ENCODE assay signal across 16 cellular contexts in the genomic region with DNA sequence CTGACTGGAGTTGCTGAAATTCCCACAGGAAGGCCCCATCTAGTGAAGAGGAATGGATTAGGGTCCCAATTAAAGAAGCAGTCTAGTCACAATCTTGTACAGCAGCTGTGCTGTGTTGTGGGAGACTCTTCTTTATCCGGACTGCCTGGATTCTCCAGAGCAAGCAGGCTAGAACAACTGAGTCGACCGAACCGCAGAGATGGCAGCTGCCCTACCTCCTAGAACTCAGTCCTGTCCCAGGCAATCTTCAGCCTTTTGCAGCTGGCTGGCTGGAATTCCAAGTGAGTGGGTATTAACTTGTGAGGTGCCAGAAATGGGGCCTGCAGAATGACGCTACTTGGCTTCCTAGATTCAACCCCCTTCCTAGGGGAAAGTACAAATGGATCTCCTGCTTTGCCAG.
DNase-seq lines count a peak whose midpoint lies in the region; ATAC-seq, FAIRE-seq and TF ChIP-seq lines count a peak whose summit lies in the region.
"Had no signal": no experiment of that assay in that cellular context is flagged by ENCODE, and none has a peak within 500 bp of the region (broad histone marks: within the 10 kb centered on the region; RNA-seq: fewer than 3 reads in every experiment).

No MANE protein-coding gene starts in this region.

- no peak for FAIRE-seq in H1 (lab: Jason Lieb, UNC)
- FAIRE-seq: GM12878, GM18507 had no signal

- no peak overlapping the region for H2BK120ac ChIP-seq in H1 (replicated peaks; ENCODE audit: low read depth, low read length)

- CTCF ChIA-PET in H1 (lab: Charles Lee; ENCODE audit: partially characterized antibody) = interaction anchor here (0.6 kb wide), 1 partner anchor 12 kb away, joined by 4 read pairs; no protein-coding TSS in a partner anchor
- CTCF ChIA-PET in naive thymus-derived CD4-positive, alpha-beta T cell (lab: Charles Lee) = no interaction called here

- H3K18ac ChIP-seq in H1 (ENCODE audit: extremely low read depth, low read length) = no peak overlapping the region

- H3K27ac ChIP-seq in H1 (ENCODE audit: low read depth, low read length) (no peak overlapping the region), neural progenitor cell (no peak overlapping the region), spleen (no peak overlapping the region)
- H3K27ac ChIP-seq in naive thymus-derived CD4-positive, alpha-beta T cell (ENCODE audit: low read depth, low read length) = no peak overlapping the region
- H3K27ac ChIP-seq: BLaER1 treated with 17β-estradiol and CSF1 and Interleukin-3, amounts not matched to agents 10 nM and 100 nM had no signal

- H3K23me2 ChIP-seq in H1 (ENCODE audit: low read depth, low read length) = no peaks in the 10 kb centered on the region

- H3K4me1 ChIP-seq in H1 (replicated peaks in 1 of 4; ENCODE audit: control insufficient read depth in 3 of 4, insufficient read depth in 4 of 4, low read length in 3 of 4) (no peaks in the 10 kb centered on the region), neural progenitor cell (no peaks in the 10 kb centered on the region), spleen (no peaks in the 10 kb centered on the region)
- no peaks in the 10 kb centered on the region for H3K4me1 ChIP-seq in naive thymus-derived CD4-positive, alpha-beta T cell (ENCODE audit: control insufficient read depth in 2 of 2, insufficient read depth in 2 of 2, low read length in 2 of 2)
- H3K4me1 ChIP-seq: BLaER1 treated with 17β-estradiol and CSF1 and Interleukin-3, amounts not matched to agents 10 nM and 100 nM had no signal

- H3F3A ChIP-seq in neural progenitor cell (ENCODE audit: low read depth) = no peaks in the 10 kb centered on the region

- H3K4ac ChIP-seq in H1 (replicated peaks; ENCODE audit: insufficient read length, low read depth, low read length) = no peak overlapping the region

- H3K27me3 Mint-ChIP-seq in neural progenitor cell (ENCODE audit: insufficient read depth, low read depth) = no peaks in the 10 kb centered on the region
- H3K27me3 Mint-ChIP-seq in naive thymus-derived CD4-positive, alpha-beta T cell = no peaks in the 10 kb centered on the region
- H3K27me3 Mint-ChIP-seq: CD4-positive, CD25-positive, alpha-beta regulatory T cell had no signal

- H3K27me3 ChIP-seq in H1 (replicated peaks in 1 of 4; ENCODE audit: control insufficient read depth in 3 of 4, extremely low read depth in 1 of 4, insufficient read depth in 3 of 4, low read length in 3 of 4) (no peaks in the 10 kb centered on the region), neural progenitor cell (no peaks in the 10 kb centered on the region), spleen (replicated peaks in 1 of 7) (no peaks in the 10 kb centered on the region)
- H3K27me3 ChIP-seq in naive thymus-derived CD4-positive, alpha-beta T cell (ENCODE audit: control insufficient read depth in 2 of 2, insufficient read depth in 2 of 2, low read length in 2 of 2) = no peaks in the 10 kb centered on the region
- H3K27me3 ChIP-seq: BLaER1 treated with 17β-estradiol and CSF1 and Interleukin-3, amounts not matched to agents 10 nM and 100 nM had no signal

- no peak overlapping the region for H2BK20ac ChIP-seq in H1 (ENCODE audit: low read length)

- no peak overlapping the region for H4K8ac ChIP-seq in H1 (ENCODE audit: extremely low read depth, insufficient read depth, low read length)

- no peak overlapping the region for H4K91ac ChIP-seq in H1 (replicated peaks; ENCODE audit: insufficient read length, low read length)

- TF ChIP-seq POLR2A in H1 (IDR thresholded peaks at IDR 0.05; ENCODE audit: control extremely low read depth in 1 of 2, low read depth in 2 of 2, low read length in 2 of 2) (no peak), spleen (IDR thresholded peaks at IDR 0.05) (no peak)

- H3K4me3 ChIP-seq in H1 (ENCODE audit: extremely low read depth in 1 of 4, insufficient read depth in 2 of 4, low read depth in 3 of 4, low read length in 4 of 4) = no peak overlapping the region
- no peak overlapping the region for H3K4me3 ChIP-seq in neural progenitor cell
- H3K4me3 ChIP-seq in spleen = no peak overlapping the region
- no peak overlapping the region for H3K4me3 ChIP-seq in naive thymus-derived CD4-positive, alpha-beta T cell (ENCODE audit: low read length)
- H3K4me3 ChIP-seq: BLaER1 treated with 17β-estradiol and CSF1 and Interleukin-3, amounts not matched to agents 10 nM and 100 nM; GM12878; GM23338 had no signal

- ATAC-seq in naive thymus-derived CD4-positive, alpha-beta T cell = no peak
- ATAC-seq: GM12878, GM23338 had no signal

- no peaks in the 10 kb centered on the region for H3K79me1 ChIP-seq in H1 (ENCODE audit: low read depth, low read length)

- no peaks in the 10 kb centered on the region for H3K36me3 ChIP-seq in H1 (ENCODE audit: control insufficient read depth in 2 of 4, insufficient read depth in 4 of 4, low read length in 3 of 4)
- H3K36me3 ChIP-seq in neural progenitor cell = no peaks in the 10 kb centered on the region
- H3K36me3 ChIP-seq in spleen = no peaks in the 10 kb centered on the region
- no peaks in the 10 kb centered on the region for H3K36me3 ChIP-seq in naive thymus-derived CD4-positive, alpha-beta T cell (ENCODE audit: control insufficient read depth in 2 of 3, insufficient read depth in 3 of 3, low read length in 3 of 3)
- H3K36me3 ChIP-seq: BLaER1 treated with 17β-estradiol and CSF1 and Interleukin-3, amounts not matched to agents 10 nM and 100 nM had no signal

- no peaks in the 10 kb centered on the region for H3K36me3 Mint-ChIP-seq in neural progenitor cell
- H3K36me3 Mint-ChIP-seq in naive thymus-derived CD4-positive, alpha-beta T cell = peaks cover 0 to 10% (median 0%) of the 10 kb centered on the region in 5 donors
- H3K36me3 Mint-ChIP-seq: CD4-positive, CD25-positive, alpha-beta regulatory T cell had no signal

- H3K23ac ChIP-seq in H1 (ENCODE audit: insufficient read length) = no peak overlapping the region

- no peak overlapping the region for H2AK5ac ChIP-seq in H1 (ENCODE audit: low read depth, low read length)

- H4K5ac ChIP-seq in H1 (ENCODE audit: insufficient read length, low read depth, low read length) = no peak overlapping the region

- H2BK12ac ChIP-seq in H1 (ENCODE audit: low read depth, low read length) = no peak overlapping the region

- H3K14ac ChIP-seq in H1 (ENCODE audit: insufficient read length) = no peak overlapping the region

- H3K56ac ChIP-seq in H1 (replicated peaks; ENCODE audit: insufficient read length, low read depth, low read length) = no peak overlapping the region

- H4K20me1 ChIP-seq in H1 (replicated peaks in 1 of 2; ENCODE audit: control insufficient read depth in 1 of 2, insufficient read depth in 2 of 2, low read length in 2 of 2) = no peaks in the 10 kb centered on the region
- H4K20me1 ChIP-seq in neural progenitor cell (ENCODE audit: low read depth) = no peaks in the 10 kb centered on the region
- H4K20me1 ChIP-seq: BLaER1 treated with 17β-estradiol and CSF1 and Interleukin-3, amounts not matched to agents 10 nM and 100 nM had no signal

- H2BK15ac ChIP-seq in H1 (ENCODE audit: low read length) = no peak overlapping the region

- TF ChIP-seq EP300 in H1 (IDR thresholded peaks at IDR 0.05; ENCODE audit: borderline replicate concordance in 1 of 2, low read depth in 2 of 2, low read length in 2 of 2) = no peak

- POLR2A ChIA-PET in H1 (lab: Charles Lee; ENCODE audit: partially characterized antibody) = no interaction called here
- POLR2A ChIA-PET in naive thymus-derived CD4-positive, alpha-beta T cell (lab: Charles Lee) = no interaction called here

- TF ChIP-seq RAD21 in H1 (IDR thresholded peaks at IDR 0.05 in 1 of 2, conservative IDR thresholded peaks at IDR 0.05 in 1 of 2; ENCODE audit: low read depth in 2 of 2, low read length in 2 of 2) = no peak

- H2BK5ac ChIP-seq in H1 (ENCODE audit: low read depth, low read length) = no peak overlapping the region

- TF ChIP-seq CTCF in H1 (IDR thresholded peaks at IDR 0.05; ENCODE audit: control extremely low read depth in 1 of 3, insufficient read depth in 1 of 3, low read depth in 1 of 3, low read length in 3 of 3) (no peak), neural progenitor cell (IDR thresholded peaks at IDR 0.05) (no peak), spleen (IDR thresholded peaks at IDR 0.05 in 8 of 11, conservative IDR thresholded peaks at IDR 0.05 in 3 of 11) (no peak)

- H3K4me2 ChIP-seq in H1 (ENCODE audit: insufficient read depth in 1 of 2, low read depth in 2 of 2, low read length in 2 of 2) (no peak overlapping the region), neural progenitor cell (no peak overlapping the region)
- H3K4me2 ChIP-seq: BLaER1 treated with 17β-estradiol and CSF1 and Interleukin-3, amounts not matched to agents 10 nM and 100 nM; GM23338 had no signal

- 83% methylated on average over 5 of the region's 5 CpGs; no CpG with 5 or more reads in 1 of the 2 experiments for WGBS in H1 (ENCODE audit: extremely low coverage in 1 of 2, insufficient coverage in 1 of 2, insufficient read length in 1 of 2, insufficient replicate concordance in 2 of 2, low coverage in 1 of 2, low lambda C conversion rate in 2 of 2, missing lambda C conversion rate in 1 of 2), 2 experiments
- 87 to 95% (median 93%) methylated on average over 4 to 5 of the region's 5 CpGs for WGBS in spleen, 5 donors

- H3K4me3 Mint-ChIP-seq in neural progenitor cell = no peak overlapping the region
- no peak overlapping the region for H3K4me3 Mint-ChIP-seq in naive thymus-derived CD4-positive, alpha-beta T cell
- H3K4me3 Mint-ChIP-seq: CD4-positive, CD25-positive, alpha-beta regulatory T cell; GM23338; H9 had no signal

- H3K9me3 ChIP-seq in H1 (ENCODE audit: insufficient read depth in 2 of 2, low read depth in 1 of 2, low read length in 1 of 2) = peaks cover 0 to 4% of the 10 kb centered on the region in 2 experiments; a peak in 1 of 4 replicates
- peaks cover 3% of the 10 kb centered on the region for H3K9me3 ChIP-seq in neural progenitor cell (ENCODE audit: low read depth)
- H3K9me3 ChIP-seq in spleen = peaks cover 0 to 60% (median 34%) of the 10 kb centered on the region in 8 donors
- no peaks in the 10 kb centered on the region for H3K9me3 ChIP-seq in naive thymus-derived CD4-positive, alpha-beta T cell (ENCODE audit: control insufficient read depth in 2 of 3, low read length in 3 of 3)

- H3K9ac ChIP-seq in H1 (replicated peaks in 1 of 4; ENCODE audit: extremely low read depth in 1 of 4, low read depth in 3 of 4, low read length in 3 of 4) (no peak overlapping the region), neural progenitor cell (no peak overlapping the region)
- H3K9ac ChIP-seq: BLaER1 treated with 17β-estradiol and CSF1 and Interleukin-3, amounts not matched to agents 10 nM and 100 nM had no signal

- H3K4me1 Mint-ChIP-seq in neural progenitor cell = peaks cover 19% of the 10 kb centered on the region
- H3K4me1 Mint-ChIP-seq in naive thymus-derived CD4-positive, alpha-beta T cell = no peaks in the 10 kb centered on the region
- H3K4me1 Mint-ChIP-seq: CD4-positive, CD25-positive, alpha-beta regulatory T cell; GM23338 had no signal

- H3K79me2 ChIP-seq in H1 (ENCODE audit: control insufficient read depth in 1 of 2, insufficient read depth in 2 of 2, low read length in 2 of 2) = no peaks in the 10 kb centered on the region
- no peaks in the 10 kb centered on the region for H3K79me2 ChIP-seq in neural progenitor cell (ENCODE audit: low read depth)

- H2AFZ ChIP-seq in H1 (ENCODE audit: low read length) (0 out of 2 replicates have a peak overlapping the region, but pooled peaks have one; percentile 71), neural progenitor cell (replicated peaks) (no peak overlapping the region)
- H2AFZ ChIP-seq: GM23338 had no signal

- peaks cover 10% of the 10 kb centered on the region for H3K9me3 Mint-ChIP-seq in neural progenitor cell
- H3K9me3 Mint-ChIP-seq in naive thymus-derived CD4-positive, alpha-beta T cell = peaks cover 7 to 63% (median 22%) of the 10 kb centered on the region in 11 donors

- H3K27ac Mint-ChIP-seq in neural progenitor cell = peak overlapping the region; percentile 58
- no peak overlapping the region for H3K27ac Mint-ChIP-seq in naive thymus-derived CD4-positive, alpha-beta T cell
- H3K27ac Mint-ChIP-seq: CD4-positive, CD25-positive, alpha-beta regulatory T cell; GM23338 had no signal

- intact Hi-C loops in spleen (cut with DNase I; ENCODE audit: low total_unique reads) = no loop called here
- intact Hi-C loops in naive thymus-derived CD4-positive, alpha-beta T cell (cut with micrococcal nuclease) = no loop called here

- peak; percentile 84 for DNase-seq in NCI-H82 (lab: John Stamatoyannopoulos, UW)
- no peak for DNase-seq in H1 (ENCODE audit: low read depth in 1 of 2, low spot score in 2 of 2)
- no peak for DNase-seq in neural progenitor cell (ENCODE audit: low spot score)
- DNase-seq in spleen = peak; percentile 34
- no peak for DNase-seq in hippocampal formation (lab: John Stamatoyannopoulos, UW)
- DNase-seq in naive thymus-derived CD4-positive, alpha-beta T cell = no peak
- no peak for DNase-seq in MV-4-11 (lab: John Stamatoyannopoulos, UW)
- DNase-seq: ACHN; CD4-positive, CD25-positive, alpha-beta regulatory T cell; DMS79; H9; IMR-90 had no signal

Comparison
In these comparisons a context has a peak if more than half of its experiments do, and no peak if none do; other contexts are left out.
1. DNase-seq: peak in NCI-H82 (single experiment) and spleen (single experiment); none in H1 (0 of 2), neural progenitor cell (single experiment), hippocampal formation (0 of 2), naive thymus-derived CD4-positive, alpha-beta T cell (0 of 9) and MV-4-11 (single experiment).